ENCODE assay signal across 9 cellular contexts in the genomic region with DNA sequence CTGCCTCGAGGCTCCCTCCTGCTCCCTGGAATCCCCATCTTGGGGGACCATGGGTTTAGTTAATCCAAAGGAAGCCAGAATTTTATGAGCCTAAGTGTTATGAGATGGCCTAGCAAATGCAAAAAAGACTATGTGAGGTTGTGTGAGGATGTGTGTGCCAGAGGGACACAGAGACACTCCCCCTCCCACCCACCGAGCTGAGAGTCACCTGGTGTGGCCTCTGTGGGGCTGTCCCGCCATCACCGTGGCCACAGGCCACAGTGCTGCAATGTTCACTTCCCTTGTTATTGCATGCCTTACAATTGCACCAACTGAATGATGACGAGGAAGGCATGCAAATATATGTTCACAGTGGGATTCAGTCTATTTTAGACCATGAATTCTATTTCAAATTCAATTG. TPM values are rescaled to one million over a fixed set of nuclear protein-coding genes. Genes with fewer than 3 reads are reported as not detected.
DNase-seq lines count a peak whose midpoint lies in the region; ATAC-seq and TF ChIP-seq lines count a peak whose summit lies in the region.
"Had no signal": no experiment of that assay in that cellular context is flagged by ENCODE, and none has a peak within 500 bp of the region (broad histone marks: within the 10 kb centered on the region; RNA-seq: fewer than 3 reads in every experiment).

No MANE protein-coding gene starts in this region.

- no peaks in the 10 kb centered on the region for H3K36me3 ChIP-seq in right atrium auricular region
- H3K36me3 ChIP-seq in upper lobe of right lung, result no peaks in the 10 kb centered on the region

- intact Hi-C loops in right cardiac atrium (cut with DNase I), result loop anchor here in 2 of 4 donors (5.0 kb wide), 2 partner anchors 34 to 39 kb away; no protein-coding TSS in a partner anchor
- intact Hi-C loops in upper lobe of right lung (cut with DNase I), result no loop called here

- ATAC-seq in right cardiac atrium, result peak; percentile 24 to 25
- ATAC-seq in HG03280 (IDR thresholded peaks at IDR 0.05; ENCODE audit: unreplicated experiment), result peak; percentile 71
- ATAC-seq in upper lobe of right lung, result peak; percentile 77

- H3K27ac ChIP-seq in right cardiac atrium (ENCODE audit: low read length) (no peak overlapping the region), right atrium auricular region (no peak overlapping the region), upper lobe of right lung (no peak overlapping the region)
- H3K27ac ChIP-seq: KMS-11 had no signal

- DNase-seq in right cardiac atrium (no peak), right atrium auricular region (ENCODE audit: low spot score) (no peak), upper lobe of right lung (peak; percentile 70), NCI-H1417 treated with DMSO at 0.1 percent for 48 hours (lab: John Stamatoyannopoulos, UW) (no peak), hypothalamus (lab: John Stamatoyannopoulos, UW) (no peak), SHP77 (lab: John Stamatoyannopoulos, UW) (no peak)
- peak; percentile 40 for DNase-seq in activated naive CD8-positive, alpha-beta T cell treated with anti-CD3 and anti-CD28 coated beads, Interleukin-2, amount 50 U/mL, for 16 hours (ENCODE audit: low read depth, low spot score)

- H3K9me3 ChIP-seq in right cardiac atrium (ENCODE audit: control insufficient read depth, low read length) (no peaks in the 10 kb centered on the region), right atrium auricular region (no peaks in the 10 kb centered on the region), upper lobe of right lung (no peaks in the 10 kb centered on the region)

- no peak overlapping the region for H3K4me3 ChIP-seq in right cardiac atrium (ENCODE audit: low read length)
- H3K4me3 ChIP-seq in right atrium auricular region, result no peak overlapping the region
- H3K4me3 ChIP-seq in upper lobe of right lung, result no peak overlapping the region

- TF ChIP-seq CTCF in right atrium auricular region (IDR thresholded peaks at IDR 0.05), result no peak
- TF ChIP-seq CTCF in upper lobe of right lung (IDR thresholded peaks at IDR 0.05), result no peak

- no peaks in the 10 kb centered on the region for H3K27me3 ChIP-seq in right cardiac atrium (ENCODE audit: control insufficient read depth, insufficient read depth)
- H3K27me3 ChIP-seq in right atrium auricular region, result no peaks in the 10 kb centered on the region
- H3K27me3 ChIP-seq in upper lobe of right lung, result no peaks in the 10 kb centered on the region

- 58% methylated on average over 5 of the region's 5 CpGs for WGBS in right cardiac atrium

- H3K4me1 ChIP-seq in right cardiac atrium (ENCODE audit: control insufficient read depth, insufficient read depth, low read length) (no peaks in the 10 kb centered on the region), right atrium auricular region (no peaks in the 10 kb centered on the region), upper lobe of right lung (no peaks in the 10 kb centered on the region)

RNA-seq across cellular contexts. Expression of a gene that starts 0.6 kb away (rescaled TPM):
- 10 to 100 TPM in 1 of 4 donors, 1 to 10 TPM in 3; 4.0 to 18.1 (median 5.2) TPM for total RNA-seq in right cardiac atrium
- 20.7 TPM for polyA plus RNA-seq in right cardiac atrium
- 10 to 100 TPM in 1 of 2 donors, 1 to 10 TPM in 1; 4.8 to 10.7 TPM for total RNA-seq in right atrium auricular region
- 5.6 TPM for total RNA-seq in upper lobe of right lung

RNA-seq across cellular contexts. Expression of a gene that starts 25.0 kb away (rescaled TPM):
- total RNA-seq in right cardiac atrium, result under 1 TPM in 1 of 4 donors, not detected in 3; 0.25 TPM
- not detected for polyA plus RNA-seq in right cardiac atrium
- total RNA-seq in right atrium auricular region, result under 1 TPM in 1 of 2 donors, not detected in 1; 0.94 TPM
- 3.3 TPM for total RNA-seq in upper lobe of right lung

Comparison
In these comparisons a context has a peak if more than half of its experiments do, and no peak if none do; other contexts are left out.
1. ATAC-seq: peak in every context shown above with its lines; median percentile 77 in upper lobe of right lung; 71 in HG03280; 24 in right cardiac atrium.
2. DNase-seq: peak in activated naive CD8-positive, alpha-beta T cell treated with anti-CD3 and anti-CD28 coated beads, Interleukin-2, amount 50 U/mL, for 16 hours (single experiment) and upper lobe of right lung (single experiment); none in right cardiac atrium (0 of 3), right atrium auricular region (single experiment), NCI-H1417 treated with DMSO at 0.1 percent for 48 hours (single experiment), hypothalamus (0 of 51) and SHP77 (0 of 2).